12 cellular contexts compared by ENCODE assay signal in the genomic region with DNA sequence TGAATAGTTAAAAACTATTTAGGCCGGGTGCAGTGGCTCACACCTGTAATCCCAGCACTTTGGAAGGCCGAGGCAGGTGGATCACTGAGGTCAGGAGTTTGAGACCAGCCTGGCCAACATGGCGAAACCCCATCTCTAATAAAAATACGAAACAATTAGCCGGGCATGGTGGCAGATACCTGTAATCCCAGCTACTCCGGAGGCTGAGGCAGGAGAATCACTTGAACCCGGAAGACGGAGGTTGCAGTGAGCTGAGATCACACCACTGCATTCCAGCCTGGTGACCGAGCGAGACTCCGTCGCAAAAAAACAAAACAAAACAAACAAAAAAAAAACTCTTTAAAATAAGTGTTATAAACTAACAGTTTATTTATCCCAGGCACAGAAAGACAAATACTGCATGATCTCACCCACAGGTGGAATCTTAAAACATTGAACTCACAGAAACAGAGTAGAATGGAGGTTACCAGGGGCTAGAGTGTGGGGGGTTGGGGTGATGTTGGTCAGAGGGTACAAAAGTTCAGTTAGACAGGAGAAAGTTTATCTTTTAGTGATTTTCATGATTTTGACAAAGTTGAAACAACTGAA. TPM values are rescaled to one million over a fixed set of nuclear protein-coding genes. Genes with fewer than 3 reads are reported as not detected.
DNase-seq lines count a peak whose midpoint lies in the region; ATAC-seq, FAIRE-seq and TF ChIP-seq lines count a peak whose summit lies in the region.
"Not testable (repeated sequence)": the region's sequence is repeated elsewhere in the genome, so short reads cannot be mapped to it uniquely, and the experiment has no call there.
"Had no signal": no experiment of that assay in that cellular context is flagged by ENCODE, and none has a peak within 500 bp of the region (broad histone marks: within the 10 kb centered on the region; RNA-seq: fewer than 3 reads in every experiment).

No MANE protein-coding gene starts in this region.

- not testable (repeated sequence) for TF ChIP-seq POLR2A in H1 (IDR thresholded peaks at IDR 0.05; ENCODE audit: control extremely low read depth in 1 of 2, low read depth in 2 of 2, low read length in 2 of 2)

- not testable (repeated sequence) for TF ChIP-seq EP300 in H1 (IDR thresholded peaks at IDR 0.05; ENCODE audit: borderline replicate concordance in 1 of 2, low read depth in 2 of 2, low read length in 2 of 2)

- peak overlapping the region; percentile 46 for H3K56ac ChIP-seq in H1 (replicated peaks; ENCODE audit: insufficient read length, low read depth, low read length)

- DNase-seq in Calu3; type B pancreatic cell (ENCODE audit: extremely low spot score, unreplicated experiment): not testable (repeated sequence)
- DNase-seq in PC-3 (peak; percentile 29), SJSA1 (ENCODE audit: low read depth in 1 of 2, low spot score in 2 of 2) (peak in 1 of 2 experiments; percentile 55), H1 (ENCODE audit: low read depth in 1 of 2, low spot score in 2 of 2) (peak in 1 of 2 experiments; percentile 11)
- DNase-seq in natural killer cell treated with Interleukin-12 subunit alpha and Interleukin-12 subunit beta and Interleukin-15 and Interleukin-18, amount 100 ng/mL, for 72 hours (ENCODE audit: low spot score): peak; percentile 16

- not testable (repeated sequence) for H3K18ac ChIP-seq in H1 (ENCODE audit: extremely low read depth, low read length)

- H3K79me1 ChIP-seq in H1 (ENCODE audit: low read depth, low read length): not testable (repeated sequence)

- TF ChIP-seq CTCF in Calu3 (IDR thresholded peaks at IDR 0.05; ENCODE audit: unreplicated experiment); PC-3 (conservative IDR thresholded peaks at IDR 0.05; ENCODE audit: low read depth, low read length); H1 (IDR thresholded peaks at IDR 0.05; ENCODE audit: control extremely low read depth in 1 of 3, insufficient read depth in 1 of 3, low read depth in 1 of 3, low read length in 3 of 3); type B pancreatic cell (conservative IDR thresholded peaks at IDR 0.05): not testable (repeated sequence)

- H3K36me3 ChIP-seq in PC-3 (ENCODE audit: low read depth, low read length): peaks cover 49% of the 10 kb centered on the region
- not testable (repeated sequence) for H3K36me3 ChIP-seq in SJSA1; H1 (ENCODE audit: control insufficient read depth in 2 of 4, insufficient read depth in 4 of 4, low read length in 3 of 4)

- peak overlapping the region; percentile 84 for H3K4me2 ChIP-seq in PC-3 (ENCODE audit: low read length)
- not testable (repeated sequence) for H3K4me2 ChIP-seq in H1 (ENCODE audit: insufficient read depth in 1 of 2, low read depth in 2 of 2, low read length in 2 of 2)

- peak overlapping the region; percentile 99 for H3K9ac ChIP-seq in PC-3 (ENCODE audit: low read length)
- H3K9ac ChIP-seq in H1 (replicated peaks in 1 of 4; ENCODE audit: extremely low read depth in 1 of 4, low read depth in 3 of 4, low read length in 3 of 4): not testable (repeated sequence)

- H3K36me3 Mint-ChIP-seq in Calu3 (ENCODE audit: insufficient read depth, unreplicated experiment): peaks cover 58% of the 10 kb centered on the region
- not testable (repeated sequence) for H3K36me3 Mint-ChIP-seq in activated naive CD4-positive, alpha-beta T cell treated with anti-CD3 and anti-CD28 coated beads, Interleukin-2, amount 50 U/mL, for 24 hours; natural killer cell treated with Interleukin-12 subunit alpha and Interleukin-12 subunit beta and Interleukin-15 and Interleukin-18, amount 100 ng/mL, for 72 hours; type B pancreatic cell

- H3K23me2 ChIP-seq in H1 (ENCODE audit: low read depth, low read length): not testable (repeated sequence)

- H2BK20ac ChIP-seq in H1 (ENCODE audit: low read length): not testable (repeated sequence)

- H3K4me3 Mint-ChIP-seq in Calu3 (ENCODE audit: low read depth, unreplicated experiment): peak overlapping the region; percentile 93
- H3K4me3 Mint-ChIP-seq in activated naive CD4-positive, alpha-beta T cell treated with anti-CD3 and anti-CD28 coated beads, Interleukin-2, amount 50 U/mL, for 24 hours: peak overlapping the region; percentile 31
- H3K4me3 Mint-ChIP-seq in natural killer cell treated with Interleukin-12 subunit alpha and Interleukin-12 subunit beta and Interleukin-15 and Interleukin-18, amount 100 ng/mL, for 72 hours: not testable (repeated sequence)
- H3K4me3 Mint-ChIP-seq in type B pancreatic cell: peak overlapping the region; percentile 39

- 89% methylated on average over 12 of the region's 12 CpGs; no CpG with 5 or more reads in 1 of the 2 experiments for WGBS in H1 (ENCODE audit: extremely low coverage in 1 of 2, insufficient coverage in 1 of 2, insufficient read length in 1 of 2, insufficient replicate concordance in 2 of 2, low coverage in 1 of 2, low lambda C conversion rate in 2 of 2, missing lambda C conversion rate in 1 of 2), 2 experiments

- H3K9me2 ChIP-seq in PC-3 (replicated peaks; ENCODE audit: low read length): not testable (repeated sequence)

- ATAC-seq in PC-3; natural killer cell treated with Interleukin-12 subunit alpha and Interleukin-12 subunit beta and Interleukin-15 and Interleukin-18, amount 100 ng/mL, for 72 hours: not testable (repeated sequence)

- H3K23ac ChIP-seq in H1 (ENCODE audit: insufficient read length): not testable (repeated sequence)

- POLR2A ChIA-PET in PC-3 (lab: Charles Lee; ENCODE audit: unreplicated experiment): interaction anchor here (0.6 kb wide), 3 partner anchors 130 to 513 kb away, joined by 3 to 8 read pairs (median 3); no protein-coding TSS in a partner anchor
- POLR2A ChIA-PET in H1 (lab: Charles Lee; ENCODE audit: partially characterized antibody): not testable (repeated sequence)

- peak overlapping the region; percentile 77 for H3K4me3 ChIP-seq in PC-3 (ENCODE audit: low read length)
- H3K4me3 ChIP-seq in SJSA1; H1 (ENCODE audit: extremely low read depth in 1 of 4, insufficient read depth in 2 of 4, low read depth in 3 of 4, low read length in 4 of 4): not testable (repeated sequence)

- not testable (repeated sequence) for FAIRE-seq in H1 (lab: Jason Lieb, UNC)

- not testable (repeated sequence) for H3K27me3 ChIP-seq in PC-3 (ENCODE audit: low read length); SJSA1 (replicated peaks); H1 (replicated peaks in 1 of 4; ENCODE audit: control insufficient read depth in 3 of 4, extremely low read depth in 1 of 4, insufficient read depth in 3 of 4, low read length in 3 of 4)

- not testable (repeated sequence) for H4K5ac ChIP-seq in H1 (ENCODE audit: insufficient read length, low read depth, low read length)

- H3K79me2 ChIP-seq in PC-3 (ENCODE audit: low read length): peaks cover 65% of the 10 kb centered on the region
- not testable (repeated sequence) for H3K79me2 ChIP-seq in H1 (ENCODE audit: control insufficient read depth in 1 of 2, insufficient read depth in 2 of 2, low read length in 2 of 2)

- H2BK12ac ChIP-seq in H1 (ENCODE audit: low read depth, low read length): not testable (repeated sequence)

- not testable (repeated sequence) for BruUV-seq in Calu3 (replicated peaks; lab: Mats Ljungman, UMichigan)
- TSS peak; percentile 28 for BruUV-seq in PC-3 (replicated peaks; lab: Mats Ljungman, UMichigan)

- H2AK5ac ChIP-seq in H1 (ENCODE audit: low read depth, low read length): not testable (repeated sequence)

- H3K4ac ChIP-seq in H1 (replicated peaks; ENCODE audit: insufficient read length, low read depth, low read length): not testable (repeated sequence)

- CTCF ChIA-PET in Calu3 (lab: Charles Lee); PC-3 (lab: Charles Lee): not testable (repeated sequence)
- CTCF ChIA-PET in H1 (lab: Charles Lee; ENCODE audit: partially characterized antibody): interaction anchor here (0.8 to 1.5 kb wide), 3 partner anchors 15 to 66 kb away, joined by 3 read pairs; no protein-coding TSS in a partner anchor

- peak overlapping the region; percentile 98 for H3K27ac ChIP-seq in PC-3 (ENCODE audit: low read length)
- H3K27ac ChIP-seq in SJSA1: peak overlapping the region; percentile 12; the same call in 1 of the 2 replicates
- H3K27ac ChIP-seq in H1 (ENCODE audit: low read depth, low read length): not testable (repeated sequence)

- H4K20me1 ChIP-seq in PC-3 (ENCODE audit: low read length): peaks cover 10% of the 10 kb centered on the region; the same call in 1 of the 2 replicates
- H4K20me1 ChIP-seq in H1 (replicated peaks in 1 of 2; ENCODE audit: control insufficient read depth in 1 of 2, insufficient read depth in 2 of 2, low read length in 2 of 2): not testable (repeated sequence)

- H2BK15ac ChIP-seq in H1 (ENCODE audit: low read length): not testable (repeated sequence)

- not testable (repeated sequence) for H3K14ac ChIP-seq in H1 (ENCODE audit: insufficient read length)

- H2AFZ ChIP-seq in PC-3 (ENCODE audit: low read length); H1 (ENCODE audit: low read length): not testable (repeated sequence)

- H3K4me1 ChIP-seq in PC-3 (ENCODE audit: insufficient read depth, low read length): peaks cover 38% of the 10 kb centered on the region
- H3K4me1 ChIP-seq in SJSA1 (replicated peaks): peaks cover 15% of the 10 kb centered on the region
- H3K4me1 ChIP-seq in H1 (replicated peaks in 1 of 4; ENCODE audit: control insufficient read depth in 3 of 4, insufficient read depth in 4 of 4, low read length in 3 of 4): not testable (repeated sequence)

- H4K8ac ChIP-seq in H1 (ENCODE audit: extremely low read depth, insufficient read depth, low read length): not testable (repeated sequence)

- not testable (repeated sequence) for H3K9me3 Mint-ChIP-seq in Calu3 (ENCODE audit: low read depth, unreplicated experiment); activated naive CD4-positive, alpha-beta T cell treated with anti-CD3 and anti-CD28 coated beads, Interleukin-2, amount 50 U/mL, for 24 hours; natural killer cell treated with Interleukin-12 subunit alpha and Interleukin-12 subunit beta and Interleukin-15 and Interleukin-18, amount 100 ng/mL, for 72 hours; type B pancreatic cell

- not testable (repeated sequence) for H3F3A ChIP-seq in PC-3 (ENCODE audit: low read length, unreplicated experiment)

- H2BK120ac ChIP-seq in H1 (replicated peaks; ENCODE audit: low read depth, low read length): not testable (repeated sequence)

- intact Hi-C loops in Calu3 (cut with micrococcal nuclease; ENCODE audit: unreplicated experiment): not testable (repeated sequence)
- intact Hi-C loops in PC-3 (cut with micrococcal nuclease): loop anchor here (2.0 kb wide), 1 partner anchor 139 kb away; no protein-coding TSS in a partner anchor

- H2BK5ac ChIP-seq in H1 (ENCODE audit: low read depth, low read length): not testable (repeated sequence)

- H3K27ac Mint-ChIP-seq in Calu3 (ENCODE audit: unreplicated experiment): peak overlapping the region; percentile 11
- H3K27ac Mint-ChIP-seq in activated naive CD4-positive, alpha-beta T cell treated with anti-CD3 and anti-CD28 coated beads, Interleukin-2, amount 50 U/mL, for 24 hours; natural killer cell treated with Interleukin-12 subunit alpha and Interleukin-12 subunit beta and Interleukin-15 and Interleukin-18, amount 100 ng/mL, for 72 hours; type B pancreatic cell: not testable (repeated sequence)

- not testable (repeated sequence) for H4K91ac ChIP-seq in H1 (replicated peaks; ENCODE audit: insufficient read length, low read length)

- H3K4me1 Mint-ChIP-seq in Calu3 (ENCODE audit: low read depth, unreplicated experiment) (peaks cover 29% of the 10 kb centered on the region), type B pancreatic cell (ENCODE audit: unreplicated experiment) (peaks cover 17% of the 10 kb centered on the region)
- H3K4me1 Mint-ChIP-seq in activated naive CD4-positive, alpha-beta T cell treated with anti-CD3 and anti-CD28 coated beads, Interleukin-2, amount 50 U/mL, for 24 hours; natural killer cell treated with Interleukin-12 subunit alpha and Interleukin-12 subunit beta and Interleukin-15 and Interleukin-18, amount 100 ng/mL, for 72 hours (ENCODE audit: low read depth in 2 of 2): not testable (repeated sequence)

- H3K9me3 ChIP-seq in PC-3 (ENCODE audit: low read length); SJSA1 (replicated peaks); H1 (ENCODE audit: insufficient read depth in 2 of 2, low read depth in 1 of 2, low read length in 1 of 2): not testable (repeated sequence)

- not testable (repeated sequence) for H3K27me3 Mint-ChIP-seq in Calu3 (ENCODE audit: unreplicated experiment); activated naive CD4-positive, alpha-beta T cell treated with anti-CD3 and anti-CD28 coated beads, Interleukin-2, amount 50 U/mL, for 24 hours
- H3K27me3 Mint-ChIP-seq in natural killer cell treated with Interleukin-12 subunit alpha and Interleukin-12 subunit beta and Interleukin-15 and Interleukin-18, amount 100 ng/mL, for 72 hours: peaks cover 24% of the 10 kb centered on the region in 2 donors
- H3K27me3 Mint-ChIP-seq in type B pancreatic cell: peaks cover 11% of the 10 kb centered on the region

- not testable (repeated sequence) for TF ChIP-seq RAD21 in H1 (IDR thresholded peaks at IDR 0.05 in 1 of 2, conservative IDR thresholded peaks at IDR 0.05 in 1 of 2; ENCODE audit: low read depth in 2 of 2, low read length in 2 of 2)

RNA-seq across cellular contexts. Expression of gene ALDH1A3, which starts 28.1 kb away (rescaled TPM):
- 666 and 983 TPM in 2 replicates for total RNA-seq in Calu3 (2022)
- total RNA-seq in PC-3 (2014; rRNA removed): 5,398 and 6,043 TPM in 2 replicates
- total RNA-seq in SJSA1 (2014; rRNA removed; shearing (Covaris generic)): 1.9 and 2.2 TPM in 2 replicates
- total RNA-seq in H1 (2021; fragmentation: NEBNext Ultra II Directional; extraction: Animal tissue kit (Norgen Biotek cat#: 25700)): 5.5 and 5.7 TPM in 2 replicates
- 2.2 and 2.5 TPM in 2 replicates for polyA plus RNA-seq in H1 (2011; rRNA removed)
- 3.3 TPM for polyA plus RNA-seq in H1 (2011; cell fraction: cytosol; rRNA removed)
- polyA plus RNA-seq in H1 (2011; cell fraction: nucleus; rRNA removed): 3.8 TPM
- polyA plus RNA-seq in H1 (2012, experiment 1 of 2): 4.0 to 4.8 TPM (median 4.4 TPM) in 4 replicates
- polyA plus RNA-seq in H1 (2012, experiment 2 of 2): 0.67 TPM
- polyA plus RNA-seq in H1 (2013, experiment 1 of 2): 3.2 TPM
- 4.1 TPM for polyA plus RNA-seq in H1 (2013, experiment 2 of 2)
- polyA minus RNA-seq in H1 (2011; rRNA and poly(A)+ RNA removed): 2.0 and 4.1 TPM in 2 replicates
- 4.7 TPM for polyA minus RNA-seq in H1 (2011; cell fraction: cytosol; rRNA and poly(A)+ RNA removed)
- 6.1 TPM for polyA minus RNA-seq in H1 (2011; cell fraction: nucleus; rRNA and poly(A)+ RNA removed)
- not detected for total RNA-seq in natural killer cell treated with Interleukin-12 subunit alpha and Interleukin-12 subunit beta and Interleukin-15 and Interleukin-18, amount 100 ng/mL, for 72 hours
- total RNA-seq in type B pancreatic cell (ENCODE audit: low replicate concordance): 13.0 and 14.4 TPM in 2 replicates
- total RNA-seq: CD4-positive, alpha-beta memory T cell; CD4-positive, CD25-positive, alpha-beta regulatory T cell; CD8-positive, alpha-beta memory T cell; G401 had no signal
- polyA plus RNA-seq: CD14-positive monocyte; CD4-positive, alpha-beta memory T cell; CD4-positive, CD25-positive, alpha-beta regulatory T cell; CD8-positive, alpha-beta memory T cell had no signal

Comparison
In these comparisons a context has a peak if more than half of its experiments do, and no peak if none do; other contexts are left out.
1. RNA of gene ALDH1A3, which starts 28.1 kb away (total RNA-seq): 5,398 to 6,043 TPM in PC-3 and 666 to 983 TPM in Calu3; 13.0 to 14.4 TPM in type B pancreatic cell, 5.5 to 5.7 TPM in H1, 1.9 to 2.2 TPM in SJSA1 and not detected in natural killer cell treated with Interleukin-12 subunit alpha and Interleukin-12 subunit beta and Interleukin-15 and Interleukin-18, amount 100 ng/mL, for 72 hours; every median in the first group is over 10 times any median in the second.